ENCODE assay signal across 1 cellular context in the genomic region with DNA sequence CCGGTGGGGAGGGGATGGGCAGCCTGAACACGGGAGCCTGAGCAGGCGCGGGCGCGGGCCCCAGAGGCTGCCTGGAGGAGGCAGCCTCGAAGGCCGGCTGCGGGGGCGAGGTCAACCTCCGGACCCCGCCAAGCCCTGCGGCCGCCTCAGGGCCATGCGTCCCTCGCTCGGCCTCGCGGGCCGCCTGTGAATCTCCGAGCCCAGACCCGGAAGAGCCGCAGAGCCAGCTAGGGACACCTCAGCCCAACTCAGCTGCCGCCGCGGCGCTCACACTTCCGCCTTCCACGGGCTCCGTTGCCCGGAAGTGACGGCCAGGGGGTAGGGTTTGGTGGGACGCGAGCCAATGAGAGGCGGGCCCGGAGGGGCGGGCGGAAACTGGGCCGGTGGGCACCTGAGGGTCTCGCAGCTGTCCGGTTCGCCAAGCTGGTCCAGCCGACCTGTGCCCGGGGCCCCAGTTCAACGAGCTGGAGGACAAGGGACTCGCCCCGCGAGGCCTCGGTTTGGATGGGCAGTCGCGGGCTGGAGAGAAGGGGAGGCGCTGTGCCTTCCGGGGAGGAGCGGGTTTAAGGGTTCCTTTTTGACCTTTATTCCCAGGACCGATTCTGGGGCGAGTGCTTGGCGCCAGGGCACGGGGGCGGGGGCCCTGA.
A peak's percentile ranks its signal among the peaks of the same experiment; 100 is the strongest.
TF ChIP-seq lines count a peak whose summit lies in the region.

A gene (minus strand): TSS at position 277 of the 647 bp plus-strand sequence. CDS start 386 bp downstream, outside the sequence.

TF ChIP-seq in K562, 482 proteins besides CTCF, POLR2A, EP300 and RAD21 (continued from another document and continues in another):
- TF ChIP-seq, protein P1, sequence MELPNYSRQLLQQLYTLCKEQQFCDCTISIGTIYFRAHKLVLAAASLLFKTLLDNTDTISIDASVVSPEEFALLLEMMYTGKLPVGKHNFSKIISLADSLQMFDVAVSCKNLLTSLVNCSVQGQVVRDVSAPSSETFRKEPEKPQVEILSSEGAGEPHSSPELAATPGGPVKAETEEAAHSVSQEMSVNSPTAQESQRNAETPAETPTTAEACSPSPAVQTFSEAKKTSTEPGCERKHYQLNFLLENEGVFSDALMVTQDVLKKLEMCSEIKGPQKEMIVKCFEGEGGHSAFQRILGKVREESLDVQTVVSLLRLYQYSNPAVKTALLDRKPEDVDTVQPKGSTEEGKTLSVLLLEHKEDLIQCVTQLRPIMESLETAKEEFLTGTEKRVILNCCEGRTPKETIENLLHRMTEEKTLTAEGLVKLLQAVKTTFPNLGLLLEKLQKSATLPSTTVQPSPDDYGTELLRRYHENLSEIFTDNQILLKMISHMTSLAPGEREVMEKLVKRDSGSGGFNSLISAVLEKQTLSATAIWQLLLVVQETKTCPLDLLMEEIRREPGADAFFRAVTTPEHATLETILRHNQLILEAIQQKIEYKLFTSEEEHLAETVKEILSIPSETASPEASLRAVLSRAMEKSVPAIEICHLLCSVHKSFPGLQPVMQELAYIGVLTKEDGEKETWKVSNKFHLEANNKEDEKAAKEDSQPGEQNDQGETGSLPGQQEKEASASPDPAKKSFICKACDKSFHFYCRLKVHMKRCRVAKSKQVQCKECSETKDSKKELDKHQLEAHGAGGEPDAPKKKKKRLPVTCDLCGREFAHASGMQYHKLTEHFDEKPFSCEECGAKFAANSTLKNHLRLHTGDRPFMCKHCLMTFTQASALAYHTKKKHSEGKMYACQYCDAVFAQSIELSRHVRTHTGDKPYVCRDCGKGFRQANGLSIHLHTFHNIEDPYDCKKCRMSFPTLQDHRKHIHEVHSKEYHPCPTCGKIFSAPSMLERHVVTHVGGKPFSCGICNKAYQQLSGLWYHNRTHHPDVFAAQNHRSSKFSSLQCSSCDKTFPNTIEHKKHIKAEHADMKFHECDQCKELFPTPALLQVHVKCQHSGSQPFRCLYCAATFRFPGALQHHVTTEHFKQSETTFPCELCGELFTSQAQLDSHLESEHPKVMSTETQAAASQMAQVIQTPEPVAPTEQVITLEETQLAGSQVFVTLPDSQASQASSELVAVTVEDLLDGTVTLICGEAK (IDR thresholded peaks at IDR 0.05): peak; percentile 95
- TF ChIP-seq, protein P1 (CRISPR knock-in tag; IDR thresholded peaks at IDR 0.05): no peak
- TF ChIP-seq, protein P2, sequence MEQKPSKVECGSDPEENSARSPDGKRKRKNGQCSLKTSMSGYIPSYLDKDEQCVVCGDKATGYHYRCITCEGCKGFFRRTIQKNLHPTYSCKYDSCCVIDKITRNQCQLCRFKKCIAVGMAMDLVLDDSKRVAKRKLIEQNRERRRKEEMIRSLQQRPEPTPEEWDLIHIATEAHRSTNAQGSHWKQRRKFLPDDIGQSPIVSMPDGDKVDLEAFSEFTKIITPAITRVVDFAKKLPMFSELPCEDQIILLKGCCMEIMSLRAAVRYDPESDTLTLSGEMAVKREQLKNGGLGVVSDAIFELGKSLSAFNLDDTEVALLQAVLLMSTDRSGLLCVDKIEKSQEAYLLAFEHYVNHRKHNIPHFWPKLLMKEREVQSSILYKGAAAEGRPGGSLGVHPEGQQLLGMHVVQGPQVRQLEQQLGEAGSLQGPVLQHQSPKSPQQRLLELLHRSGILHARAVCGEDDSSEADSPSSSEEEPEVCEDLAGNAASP (IDR thresholded peaks at IDR 0.05): no peak
- TF ChIP-seq, protein P3, sequence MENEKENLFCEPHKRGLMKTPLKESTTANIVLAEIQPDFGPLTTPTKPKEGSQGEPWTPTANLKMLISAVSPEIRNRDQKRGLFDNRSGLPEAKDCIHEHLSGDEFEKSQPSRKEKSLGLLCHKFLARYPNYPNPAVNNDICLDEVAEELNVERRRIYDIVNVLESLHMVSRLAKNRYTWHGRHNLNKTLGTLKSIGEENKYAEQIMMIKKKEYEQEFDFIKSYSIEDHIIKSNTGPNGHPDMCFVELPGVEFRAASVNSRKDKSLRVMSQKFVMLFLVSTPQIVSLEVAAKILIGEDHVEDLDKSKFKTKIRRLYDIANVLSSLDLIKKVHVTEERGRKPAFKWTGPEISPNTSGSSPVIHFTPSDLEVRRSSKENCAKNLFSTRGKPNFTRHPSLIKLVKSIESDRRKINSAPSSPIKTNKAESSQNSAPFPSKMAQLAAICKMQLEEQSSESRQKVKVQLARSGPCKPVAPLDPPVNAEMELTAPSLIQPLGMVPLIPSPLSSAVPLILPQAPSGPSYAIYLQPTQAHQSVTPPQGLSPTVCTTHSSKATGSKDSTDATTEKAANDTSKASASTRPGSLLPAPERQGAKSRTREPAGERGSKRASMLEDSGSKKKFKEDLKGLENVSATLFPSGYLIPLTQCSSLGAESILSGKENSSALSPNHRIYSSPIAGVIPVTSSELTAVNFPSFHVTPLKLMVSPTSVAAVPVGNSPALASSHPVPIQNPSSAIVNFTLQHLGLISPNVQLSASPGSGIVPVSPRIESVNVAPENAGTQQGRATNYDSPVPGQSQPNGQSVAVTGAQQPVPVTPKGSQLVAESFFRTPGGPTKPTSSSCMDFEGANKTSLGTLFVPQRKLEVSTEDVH (IDR thresholded peaks at IDR 0.05; ENCODE audit: low read depth, partially characterized antibody): peak; percentile 91
- peak; percentile 71 to 90; a peak in 3 of 4 replicates for TF ChIP-seq SIN3A (IDR thresholded peaks at IDR 0.05; ENCODE audit: borderline replicate concordance in 2 of 2, control insufficient read depth in 1 of 2, low read depth in 2 of 2, low read length in 2 of 2)
- TF ChIP-seq ZNF146 (CRISPR knock-in tag; IDR thresholded peaks at IDR 0.05; ENCODE audit: unreplicated experiment): peak; percentile 5
- TF ChIP-seq, protein P4, sequence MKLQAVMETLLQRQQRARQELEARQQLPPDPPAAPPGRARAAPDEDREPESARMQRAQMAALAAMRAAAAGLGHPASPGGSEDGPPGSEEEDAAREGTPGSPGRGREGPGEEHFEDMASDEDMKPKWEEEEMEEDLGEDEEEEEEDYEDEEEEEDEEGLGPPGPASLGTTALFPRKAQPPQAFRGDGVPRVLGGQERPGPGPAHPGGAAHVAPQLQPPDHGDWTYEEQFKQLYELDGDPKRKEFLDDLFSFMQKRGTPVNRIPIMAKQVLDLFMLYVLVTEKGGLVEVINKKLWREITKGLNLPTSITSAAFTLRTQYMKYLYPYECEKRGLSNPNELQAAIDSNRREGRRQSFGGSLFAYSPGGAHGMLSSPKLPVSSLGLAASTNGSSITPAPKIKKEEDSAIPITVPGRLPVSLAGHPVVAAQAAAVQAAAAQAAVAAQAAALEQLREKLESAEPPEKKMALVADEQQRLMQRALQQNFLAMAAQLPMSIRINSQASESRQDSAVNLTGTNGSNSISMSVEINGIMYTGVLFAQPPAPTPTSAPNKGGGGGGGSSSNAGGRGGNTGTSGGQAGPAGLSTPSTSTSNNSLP (IDR thresholded peaks at IDR 0.05; ENCODE audit: borderline replicate concordance, low read depth, low read length): no peak
- TF ChIP-seq, protein P5, sequence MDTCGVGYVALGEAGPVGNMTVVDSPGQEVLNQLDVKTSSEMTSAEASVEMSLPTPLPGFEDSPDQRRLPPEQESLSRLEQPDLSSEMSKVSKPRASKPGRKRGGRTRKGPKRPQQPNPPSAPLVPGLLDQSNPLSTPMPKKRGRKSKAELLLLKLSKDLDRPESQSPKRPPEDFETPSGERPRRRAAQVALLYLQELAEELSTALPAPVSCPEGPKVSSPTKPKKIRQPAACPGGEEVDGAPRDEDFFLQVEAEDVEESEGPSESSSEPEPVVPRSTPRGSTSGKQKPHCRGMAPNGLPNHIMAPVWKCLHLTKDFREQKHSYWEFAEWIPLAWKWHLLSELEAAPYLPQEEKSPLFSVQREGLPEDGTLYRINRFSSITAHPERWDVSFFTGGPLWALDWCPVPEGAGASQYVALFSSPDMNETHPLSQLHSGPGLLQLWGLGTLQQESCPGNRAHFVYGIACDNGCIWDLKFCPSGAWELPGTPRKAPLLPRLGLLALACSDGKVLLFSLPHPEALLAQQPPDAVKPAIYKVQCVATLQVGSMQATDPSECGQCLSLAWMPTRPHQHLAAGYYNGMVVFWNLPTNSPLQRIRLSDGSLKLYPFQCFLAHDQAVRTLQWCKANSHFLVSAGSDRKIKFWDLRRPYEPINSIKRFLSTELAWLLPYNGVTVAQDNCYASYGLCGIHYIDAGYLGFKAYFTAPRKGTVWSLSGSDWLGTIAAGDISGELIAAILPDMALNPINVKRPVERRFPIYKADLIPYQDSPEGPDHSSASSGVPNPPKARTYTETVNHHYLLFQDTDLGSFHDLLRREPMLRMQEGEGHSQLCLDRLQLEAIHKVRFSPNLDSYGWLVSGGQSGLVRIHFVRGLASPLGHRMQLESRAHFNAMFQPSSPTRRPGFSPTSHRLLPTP (IDR thresholded peaks at IDR 0.05; ENCODE audit: borderline replicate concordance, extremely low read depth, insufficient read length): peak; percentile 62
- TF ChIP-seq, protein P6, sequence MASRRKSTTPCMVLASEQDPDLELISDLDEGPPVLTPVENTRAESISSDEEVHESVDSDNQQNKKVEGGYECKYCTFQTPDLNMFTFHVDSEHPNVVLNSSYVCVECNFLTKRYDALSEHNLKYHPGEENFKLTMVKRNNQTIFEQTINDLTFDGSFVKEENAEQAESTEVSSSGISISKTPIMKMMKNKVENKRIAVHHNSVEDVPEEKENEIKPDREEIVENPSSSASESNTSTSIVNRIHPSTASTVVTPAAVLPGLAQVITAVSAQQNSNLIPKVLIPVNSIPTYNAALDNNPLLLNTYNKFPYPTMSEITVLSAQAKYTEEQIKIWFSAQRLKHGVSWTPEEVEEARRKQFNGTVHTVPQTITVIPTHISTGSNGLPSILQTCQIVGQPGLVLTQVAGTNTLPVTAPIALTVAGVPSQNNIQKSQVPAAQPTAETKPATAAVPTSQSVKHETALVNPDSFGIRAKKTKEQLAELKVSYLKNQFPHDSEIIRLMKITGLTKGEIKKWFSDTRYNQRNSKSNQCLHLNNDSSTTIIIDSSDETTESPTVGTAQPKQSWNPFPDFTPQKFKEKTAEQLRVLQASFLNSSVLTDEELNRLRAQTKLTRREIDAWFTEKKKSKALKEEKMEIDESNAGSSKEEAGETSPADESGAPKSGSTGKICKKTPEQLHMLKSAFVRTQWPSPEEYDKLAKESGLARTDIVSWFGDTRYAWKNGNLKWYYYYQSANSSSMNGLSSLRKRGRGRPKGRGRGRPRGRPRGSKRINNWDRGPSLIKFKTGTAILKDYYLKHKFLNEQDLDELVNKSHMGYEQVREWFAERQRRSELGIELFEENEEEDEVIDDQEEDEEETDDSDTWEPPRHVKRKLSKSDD (conservative IDR thresholded peaks at IDR 0.05; ENCODE audit: low read length): no peak
- TF ChIP-seq NR1H2 (CRISPR knock-in tag; IDR thresholded peaks at IDR 0.05): 0 out of 2 replicates have a peak, but pooled peaks have one; percentile 23
- TF ChIP-seq, protein P7, sequence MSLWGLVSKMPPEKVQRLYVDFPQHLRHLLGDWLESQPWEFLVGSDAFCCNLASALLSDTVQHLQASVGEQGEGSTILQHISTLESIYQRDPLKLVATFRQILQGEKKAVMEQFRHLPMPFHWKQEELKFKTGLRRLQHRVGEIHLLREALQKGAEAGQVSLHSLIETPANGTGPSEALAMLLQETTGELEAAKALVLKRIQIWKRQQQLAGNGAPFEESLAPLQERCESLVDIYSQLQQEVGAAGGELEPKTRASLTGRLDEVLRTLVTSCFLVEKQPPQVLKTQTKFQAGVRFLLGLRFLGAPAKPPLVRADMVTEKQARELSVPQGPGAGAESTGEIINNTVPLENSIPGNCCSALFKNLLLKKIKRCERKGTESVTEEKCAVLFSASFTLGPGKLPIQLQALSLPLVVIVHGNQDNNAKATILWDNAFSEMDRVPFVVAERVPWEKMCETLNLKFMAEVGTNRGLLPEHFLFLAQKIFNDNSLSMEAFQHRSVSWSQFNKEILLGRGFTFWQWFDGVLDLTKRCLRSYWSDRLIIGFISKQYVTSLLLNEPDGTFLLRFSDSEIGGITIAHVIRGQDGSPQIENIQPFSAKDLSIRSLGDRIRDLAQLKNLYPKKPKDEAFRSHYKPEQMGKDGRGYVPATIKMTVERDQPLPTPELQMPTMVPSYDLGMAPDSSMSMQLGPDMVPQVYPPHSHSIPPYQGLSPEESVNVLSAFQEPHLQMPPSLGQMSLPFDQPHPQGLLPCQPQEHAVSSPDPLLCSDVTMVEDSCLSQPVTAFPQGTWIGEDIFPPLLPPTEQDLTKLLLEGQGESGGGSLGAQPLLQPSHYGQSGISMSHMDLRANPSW (CRISPR knock-in tag; IDR thresholded peaks at IDR 0.05): 0 out of 2 replicates have a peak, but pooled peaks have one; percentile 89
- TF ChIP-seq, protein P8, sequence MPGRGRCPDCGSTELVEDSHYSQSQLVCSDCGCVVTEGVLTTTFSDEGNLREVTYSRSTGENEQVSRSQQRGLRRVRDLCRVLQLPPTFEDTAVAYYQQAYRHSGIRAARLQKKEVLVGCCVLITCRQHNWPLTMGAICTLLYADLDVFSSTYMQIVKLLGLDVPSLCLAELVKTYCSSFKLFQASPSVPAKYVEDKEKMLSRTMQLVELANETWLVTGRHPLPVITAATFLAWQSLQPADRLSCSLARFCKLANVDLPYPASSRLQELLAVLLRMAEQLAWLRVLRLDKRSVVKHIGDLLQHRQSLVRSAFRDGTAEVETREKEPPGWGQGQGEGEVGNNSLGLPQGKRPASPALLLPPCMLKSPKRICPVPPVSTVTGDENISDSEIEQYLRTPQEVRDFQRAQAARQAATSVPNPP (IDR thresholded peaks at IDR 0.05; ENCODE audit: borderline replicate concordance, insufficient read depth, insufficient read length): no peak
- peak; percentile 32 for TF ChIP-seq ASH1L (IDR thresholded peaks at IDR 0.05; ENCODE audit: borderline replicate concordance, low read depth, partially characterized antibody)
- TF ChIP-seq RBFOX2 (IDR thresholded peaks at IDR 0.05; ENCODE audit: low read depth, low read length): peak; percentile 99
- 0 out of 2 replicates have a peak, but pooled peaks have one; percentile 33 for TF ChIP-seq C11orf30 (IDR thresholded peaks at IDR 0.05; ENCODE audit: low read depth)
